1 cellular context compared by ENCODE assay signal in genomic region chr6:79234150-79235022, GRCh38.
TF ChIP-seq lines count a peak whose summit lies in the region.

TSS of gene HMGN3 (minus strand) at chr6:79234682.

TF ChIP-seq in HepG2, 621 proteins besides CTCF, POLR2A, EP300 and RAD21 (continued from another document and continues in another):
- TF ChIP-seq ZFP82 (CRISPR knock-in tag; IDR thresholded peaks at IDR 0.05; ENCODE audit: borderline replicate concordance) (no peak), ZNF563 (CRISPR knock-in tag; IDR thresholded peaks at IDR 0.05) (peak; percentile 11; the same call in 1 of the 2 replicates), ZNF564 (CRISPR knock-in tag; IDR thresholded peaks at IDR 0.05) (peak; percentile 91), SMAD3 (CRISPR knock-in tag; IDR thresholded peaks at IDR 0.05) (no peak), ZBTB7B (CRISPR knock-in tag; IDR thresholded peaks at IDR 0.05) (no peak), MYNN (CRISPR knock-in tag; IDR thresholded peaks at IDR 0.05; ENCODE audit: low read depth) (no peak; the same call in 1 of the 2 replicates), BATF2 (CRISPR knock-in tag; IDR thresholded peaks at IDR 0.05) (peak; percentile 80), GTF2F1 (IDR thresholded peaks at IDR 0.05; ENCODE audit: low read length) (0 out of 2 replicates have a peak, but pooled peaks have one; percentile 34), HBP1 (CRISPR knock-in tag; IDR thresholded peaks at IDR 0.05; ENCODE audit: low read depth) (no peak), HDAC6 (IDR thresholded peaks at IDR 0.05; ENCODE audit: low read depth, low read length) (no peak), E2F1 (CRISPR knock-in tag; IDR thresholded peaks at IDR 0.05) (peak; percentile 67; the same call in 1 of the 2 replicates), KAT8 (CRISPR knock-in tag; IDR thresholded peaks at IDR 0.05) (no peak; the same call in 1 of the 2 replicates), ZNF292 (CRISPR knock-in tag; IDR thresholded peaks at IDR 0.05; ENCODE audit: borderline replicate concordance, low read depth) (peak; percentile 91), ZBTB34 (CRISPR knock-in tag; IDR thresholded peaks at IDR 0.05) (peak; percentile 70; the same call in 1 of the 2 replicates), DZIP1 (CRISPR knock-in tag; IDR thresholded peaks at IDR 0.05) (peak; percentile 64; the same call in 1 of the 2 replicates), MAX (IDR thresholded peaks at IDR 0.05) (peak; percentile 93), POGK (CRISPR knock-in tag; conservative IDR thresholded peaks at IDR 0.05) (no peak), KLF13 (CRISPR knock-in tag; IDR thresholded peaks at IDR 0.05) (0 out of 2 replicates have a peak, but pooled peaks have one; percentile 75), AHR (CRISPR knock-in tag; IDR thresholded peaks at IDR 0.05) (0 out of 2 replicates have a peak, but pooled peaks have one; percentile 70), TCF7 (IDR thresholded peaks at IDR 0.05; ENCODE audit: low read depth) (no peak), ZNF503 (CRISPR knock-in tag; IDR thresholded peaks at IDR 0.05) (no peak), CEBPG (CRISPR knock-in tag; IDR thresholded peaks at IDR 0.05) (no peak), TCF7L2 (IDR thresholded peaks at IDR 0.05; ENCODE audit: low read depth, low read length) (no peak), PCBP2 (optimal IDR thresholded peaks at IDR 0.05; ENCODE audit: low read depth, low read length, poor library complexity, severe bottlenecking) (no peak), ZNF281 (CRISPR knock-in tag; IDR thresholded peaks at IDR 0.05; ENCODE audit: borderline replicate concordance) (no peak), SP2 (CRISPR knock-in tag; IDR thresholded peaks at IDR 0.05) (peak; percentile 66), IRF2 (CRISPR knock-in tag; IDR thresholded peaks at IDR 0.05) (peak; percentile 56; the same call in 1 of the 2 replicates), KLF15 (CRISPR knock-in tag; IDR thresholded peaks at IDR 0.05; ENCODE audit: borderline replicate concordance) (peak; percentile 87; the same call in 1 of the 2 replicates), ZNF674 (CRISPR knock-in tag; IDR thresholded peaks at IDR 0.05; ENCODE audit: low read depth) (no peak), LRRFIP1 (CRISPR knock-in tag; conservative IDR thresholded peaks at IDR 0.05) (no peak; the same call in 1 of the 2 replicates), ZNF124 (CRISPR knock-in tag; IDR thresholded peaks at IDR 0.05) (no peak), HNF1B (CRISPR knock-in tag; IDR thresholded peaks at IDR 0.05) (peak; percentile 75), EEA1 (CRISPR knock-in tag; IDR thresholded peaks at IDR 0.05; ENCODE audit: borderline replicate concordance) (no peak), ZNF33B (CRISPR knock-in tag; IDR thresholded peaks at IDR 0.05) (no peak), NFATC3 (CRISPR knock-in tag; IDR thresholded peaks at IDR 0.05) (no peak), TEAD3 (CRISPR knock-in tag; optimal IDR thresholded peaks at IDR 0.05; ENCODE audit: borderline replicate concordance) (peak; percentile 66), ZFAT (CRISPR knock-in tag; conservative IDR thresholded peaks at IDR 0.05) (0 out of 2 replicates have a peak, but pooled peaks have one; percentile 54), CERS6 (CRISPR knock-in tag; IDR thresholded peaks at IDR 0.05) (no peak; the same call in 1 of the 2 replicates)
